In genomic region chr6:46509981-46510510, GRCh38 we compare ENCODE assay signal across 23 cellular contexts. TPM values are rescaled to one million over a fixed set of nuclear protein-coding genes. Genes with fewer than 3 reads are reported as not detected.
DNase-seq lines count a peak whose midpoint lies in the region; ATAC-seq and TF ChIP-seq lines count a peak whose summit lies in the region.
"Had no signal": no experiment of that assay in that cellular context is flagged by ENCODE, and none has a peak within 500 bp of the region (broad histone marks: within the 10 kb centered on the region; RNA-seq: fewer than 3 reads in every experiment).

No MANE protein-coding gene starts in this region.

- ATAC-seq in stimulated activated effector memory CD8-positive, alpha-beta T cell treated with anti-CD3 and anti-CD28 coated beads, Interleukin-12 subunit alpha, Interleukin-12 subunit beta, amount 100 ng/mL, for 72 hours, result no peak
- ATAC-seq: activated naive CD4-positive, alpha-beta T cell treated with anti-CD3 and anti-CD28 coated beads, Interleukin-2, amount 50 U/mL, for 72 hours; stimulated activated naive CD8-positive, alpha-beta T cell treated with anti-CD3 and anti-CD28 coated beads, Interleukin-15, Interleukin-2, amounts not matched to agents 100 U/mL and 50 U/mL, for 24 hours had no signal

- H3K4me3 ChIP-seq in CD8-positive, alpha-beta memory T cell (ENCODE audit: low read length), result no peak overlapping the region
- H3K4me3 ChIP-seq: MG63 had no signal

- H3K36me3 Mint-ChIP-seq in chondrocyte (ENCODE audit: low read depth), result no peaks in the 10 kb centered on the region
- H3K36me3 Mint-ChIP-seq in CD8-positive, alpha-beta memory T cell, result no peaks in the 10 kb centered on the region
- no peaks in the 10 kb centered on the region for H3K36me3 Mint-ChIP-seq in stimulated activated effector memory CD8-positive, alpha-beta T cell treated with anti-CD3 and anti-CD28 coated beads, Interleukin-12 subunit alpha, Interleukin-12 subunit beta, amount 100 ng/mL, for 72 hours
- H3K36me3 Mint-ChIP-seq: activated naive CD4-positive, alpha-beta T cell treated with anti-CD3 and anti-CD28 coated beads, Interleukin-2, amount 50 U/mL, for 72 hours had no signal

- H3K9me3 Mint-ChIP-seq in chondrocyte (ENCODE audit: low read depth), result no peaks in the 10 kb centered on the region
- no peaks in the 10 kb centered on the region for H3K9me3 Mint-ChIP-seq in CD8-positive, alpha-beta memory T cell
- no peaks in the 10 kb centered on the region for H3K9me3 Mint-ChIP-seq in stimulated activated effector memory CD8-positive, alpha-beta T cell treated with anti-CD3 and anti-CD28 coated beads, Interleukin-12 subunit alpha, Interleukin-12 subunit beta, amount 100 ng/mL, for 72 hours
- H3K9me3 Mint-ChIP-seq: activated naive CD4-positive, alpha-beta T cell treated with anti-CD3 and anti-CD28 coated beads, Interleukin-2, amount 50 U/mL, for 72 hours had no signal

- no peak overlapping the region for H3K4me3 Mint-ChIP-seq in chondrocyte (ENCODE audit: unreplicated experiment)
- H3K4me3 Mint-ChIP-seq in CD8-positive, alpha-beta memory T cell, result no peak overlapping the region
- H3K4me3 Mint-ChIP-seq in stimulated activated effector memory CD8-positive, alpha-beta T cell treated with anti-CD3 and anti-CD28 coated beads, Interleukin-12 subunit alpha, Interleukin-12 subunit beta, amount 100 ng/mL, for 72 hours, result no peak overlapping the region

- no peaks in the 10 kb centered on the region for H3K36me3 ChIP-seq in CD8-positive, alpha-beta memory T cell (ENCODE audit: insufficient read depth, low read length)
- H3K36me3 ChIP-seq: MG63, neutrophil had no signal

- POLR2A ChIA-PET in CD8-positive, alpha-beta memory T cell (lab: Charles Lee), result no interaction called here
- POLR2A ChIA-PET in HEK293T (lab: Yijun Ruan, JAX), result no interaction called here

- no peaks in the 10 kb centered on the region for H3K4me1 ChIP-seq in CD8-positive, alpha-beta memory T cell (ENCODE audit: insufficient read depth, low read length)

- H3K9me3 ChIP-seq in CD8-positive, alpha-beta memory T cell (ENCODE audit: low read length), result no peaks in the 10 kb centered on the region
- H3K9me3 ChIP-seq: MG63, neutrophil had no signal

- CTCF ChIA-PET in CD8-positive, alpha-beta memory T cell (lab: Charles Lee), result no interaction called here
- CTCF ChIA-PET in HEK293T (lab: Yijun Ruan, JAX), result no interaction called here

- peak overlapping the region; percentile 93 for H3K27ac Mint-ChIP-seq in chondrocyte (ENCODE audit: unreplicated experiment)
- no peak overlapping the region for H3K27ac Mint-ChIP-seq in CD8-positive, alpha-beta memory T cell
- no peak overlapping the region for H3K27ac Mint-ChIP-seq in stimulated activated effector memory CD8-positive, alpha-beta T cell treated with anti-CD3 and anti-CD28 coated beads, Interleukin-12 subunit alpha, Interleukin-12 subunit beta, amount 100 ng/mL, for 72 hours
- H3K27ac Mint-ChIP-seq: activated naive CD4-positive, alpha-beta T cell treated with anti-CD3 and anti-CD28 coated beads, Interleukin-2, amount 50 U/mL, for 72 hours had no signal

- no peak overlapping the region for H3K27ac ChIP-seq in CD8-positive, alpha-beta memory T cell (ENCODE audit: low read depth, low read length)
- H3K27ac ChIP-seq: neutrophil had no signal

- DNase-seq in AG08395 (ENCODE audit: low spot score) (peak; percentile 2), chondrocyte (ENCODE audit: low spot score) (no peak), midbrain (lab: John Stamatoyannopoulos, UW) (peak; percentile 33), superior temporal gyrus (ENCODE audit: extremely low spot score) (peak; percentile 75), NCI-H2107 (lab: John Stamatoyannopoulos, UW) (no peak), HEK293T (ENCODE audit: extremely low spot score) (no peak)
- DNase-seq in CD8-positive, alpha-beta memory T cell, result no peak
- no peak for DNase-seq in stimulated activated effector memory CD8-positive, alpha-beta T cell treated with anti-CD3 and anti-CD28 coated beads, Interleukin-12 subunit alpha, Interleukin-12 subunit beta, amount 100 ng/mL, for 72 hours (ENCODE audit: low spot score in 2 of 2)
- DNase-seq: activated CD4-positive, alpha-beta T cell treated with anti-CD3 and anti-CD28 coated beads, Interleukin-2, amount 50 U/mL, for 4 hours; DND-41; effector CD8-positive, alpha-beta T cell; erythroblast; H7; KBM-7; NCI-H1417; stimulated activated CD4-positive, alpha-beta T cell treated with anti-CD3 and anti-CD28 coated beads, Interleukin-12 subunit alpha, Interleukin-12 subunit beta, amount 100 ng/mL, for 4 hours; stimulated activated naive CD8-positive, alpha-beta T cell treated with anti-CD3 and anti-CD28 coated beads, Interleukin-15, Interleukin-2, amounts not matched to agents 100 U/mL and 50 U/mL, for 24 hours; T-helper 9 cell had no signal

- TF ChIP-seq CTCF in chondrocyte (IDR thresholded peaks at IDR 0.05), result no peak

- no peaks in the 10 kb centered on the region for H3K27me3 Mint-ChIP-seq in chondrocyte (ENCODE audit: low read depth)
- peaks cover 6 to 14% of the 10 kb centered on the region in 2 donors for H3K27me3 Mint-ChIP-seq in CD8-positive, alpha-beta memory T cell

- H3K27me3 ChIP-seq in CD8-positive, alpha-beta memory T cell (ENCODE audit: insufficient read depth, low read length, poor library complexity, severe bottlenecking), result no peaks in the 10 kb centered on the region
- H3K27me3 ChIP-seq: MG63, neutrophil had no signal

- H3K4me1 Mint-ChIP-seq in chondrocyte (ENCODE audit: low read depth), result peaks cover 57% of the 10 kb centered on the region
- no peaks in the 10 kb centered on the region for H3K4me1 Mint-ChIP-seq in CD8-positive, alpha-beta memory T cell
- H3K4me1 Mint-ChIP-seq in stimulated activated effector memory CD8-positive, alpha-beta T cell treated with anti-CD3 and anti-CD28 coated beads, Interleukin-12 subunit alpha, Interleukin-12 subunit beta, amount 100 ng/mL, for 72 hours, result no peaks in the 10 kb centered on the region

TF ChIP-seq in HEK293T, 16 proteins besides CTCF, POLR2A, EP300 and RAD21:
- no peak for TF ChIP-seq SUZ12 (IDR thresholded peaks at IDR 0.05)
- TF ChIP-seq FOXM1 (IDR thresholded peaks at IDR 0.05; ENCODE audit: borderline replicate concordance), result no peak
- TF ChIP-seq LEF1 (IDR thresholded peaks at IDR 0.05; ENCODE audit: borderline replicate concordance), result no peak
- TF ChIP-seq FOXA1 (IDR thresholded peaks at IDR 0.05), result no peak
- no peak for TF ChIP-seq ZNF384 (IDR thresholded peaks at IDR 0.05)
- TF ChIP-seq ARNT (IDR thresholded peaks at IDR 0.05), result no peak
- TF ChIP-seq CTBP1 (IDR thresholded peaks at IDR 0.05; ENCODE audit: borderline replicate concordance), result no peak
- TF ChIP-seq TARDBP (IDR thresholded peaks at IDR 0.05), result no peak
- TF ChIP-seq NFRKB (IDR thresholded peaks at IDR 0.05), result no peak
- TF ChIP-seq L3MBTL2 (conservative IDR thresholded peaks at IDR 0.05), result no peak
- no peak for TF ChIP-seq ELF4 (IDR thresholded peaks at IDR 0.05)
- TF ChIP-seq FOXK2 (IDR thresholded peaks at IDR 0.05), result no peak
- TF ChIP-seq PKNOX1 (IDR thresholded peaks at IDR 0.05), result no peak
- TF ChIP-seq HDGF (IDR thresholded peaks at IDR 0.05; ENCODE audit: borderline replicate concordance), result no peak
- no peak for TF ChIP-seq SP1 (IDR thresholded peaks at IDR 0.05)
- TF ChIP-seq BHLHE40 (IDR thresholded peaks at IDR 0.05; ENCODE audit: borderline replicate concordance), result no peak

RNA-seq across cellular contexts. Expression of gene RCAN2, which starts 18.8 kb away (rescaled TPM):
- 3.7 to 23.9 TPM (median 23.8 TPM) in 3 replicates for total RNA-seq in chondrocyte
- total RNA-seq in CD8-positive, alpha-beta memory T cell, result under 1 TPM; 0.48 to 0.49 TPM
- 0.82 TPM for polyA plus RNA-seq in CD8-positive, alpha-beta memory T cell
- total RNA-seq: NCI-H460 had no signal
- polyA plus RNA-seq: mammary epithelial cell had no signal

Comparison
In these comparisons a context has a peak if more than half of its experiments do, and no peak if none do; other contexts are left out.
1. DNase-seq: peak in AG08395 (single experiment), midbrain (single experiment) and superior temporal gyrus (single experiment); none in chondrocyte (single experiment), NCI-H2107 (single experiment), CD8-positive, alpha-beta memory T cell (0 of 5), stimulated activated effector memory CD8-positive, alpha-beta T cell treated with anti-CD3 and anti-CD28 coated beads, Interleukin-12 subunit alpha, Interleukin-12 subunit beta, amount 100 ng/mL, for 72 hours (0 of 2) and HEK293T (single experiment).